Comparison of ENCODE assay signal across 8 cellular contexts in the genomic region with DNA sequence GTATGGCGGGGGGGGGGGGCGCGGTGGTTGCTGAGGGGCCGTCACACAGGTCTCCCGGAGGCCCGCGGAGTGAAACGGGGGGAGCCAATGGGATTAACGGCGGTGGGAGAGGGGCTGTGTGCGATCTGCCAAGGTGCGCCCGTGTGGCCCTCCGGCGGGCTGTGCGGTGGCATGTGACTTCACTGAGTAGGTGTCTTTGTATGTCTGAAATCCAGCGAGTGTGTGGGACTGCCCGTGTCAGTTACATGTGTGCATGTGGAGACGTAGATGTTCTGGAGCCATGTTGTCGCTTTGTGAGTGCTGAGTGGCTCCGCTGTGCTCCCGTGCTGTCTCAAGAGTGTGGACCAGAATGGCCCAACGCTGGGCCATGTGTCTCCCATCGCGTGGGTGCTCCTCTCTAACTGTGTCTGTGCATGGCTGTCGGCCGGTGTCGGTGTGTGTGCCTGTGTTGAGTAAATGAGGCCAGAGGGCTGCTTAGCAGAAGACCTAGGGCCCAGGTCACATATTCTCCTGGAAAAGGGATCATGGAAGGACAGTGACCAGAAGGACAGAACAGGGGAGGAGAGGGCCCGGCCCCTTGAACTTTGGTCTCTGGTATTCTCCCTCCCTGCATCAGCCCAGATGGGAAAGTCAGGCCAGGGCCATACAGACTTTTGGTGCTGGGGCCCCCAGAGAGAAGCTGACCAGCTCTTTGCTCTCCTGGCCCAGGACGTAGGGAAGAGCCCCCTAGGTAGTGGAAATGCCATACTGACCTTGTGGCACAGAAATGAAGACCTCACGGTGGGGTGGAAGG. TPM values are rescaled to one million over a fixed set of nuclear protein-coding genes. Genes with fewer than 3 reads are reported as not detected.
A peak's percentile ranks its signal among the peaks of the same experiment; 100 is the strongest.
DNase-seq lines count a peak whose midpoint lies in the region; ATAC-seq and TF ChIP-seq lines count a peak whose summit lies in the region.

No MANE protein-coding gene starts in this region.

- no peak for ATAC-seq in effector memory CD8-positive, alpha-beta T cell (replicated peaks)
- no peak for ATAC-seq in natural killer cell
- no peak for ATAC-seq in HG02798 (IDR thresholded peaks at IDR 0.05; ENCODE audit: poor library complexity, unreplicated experiment)
- no peak for ATAC-seq in HG03442 (IDR thresholded peaks at IDR 0.05; ENCODE audit: unreplicated experiment)

- peak overlapping the region; percentile 99 for H3K4me3 ChIP-seq in NT2/D1 (ENCODE audit: insufficient read length, low read depth)

- H3K9ac ChIP-seq in NT2/D1 (ENCODE audit: insufficient read length, low read depth), result peak overlapping the region; percentile 100

- H3K4me3 Mint-ChIP-seq in effector memory CD8-positive, alpha-beta T cell, result peak overlapping the region; percentile 88 to 91
- H3K4me3 Mint-ChIP-seq in natural killer cell, result peak overlapping the region; percentile 93

- intact Hi-C loops in natural killer cell (cut with micrococcal nuclease), result no loop called here

- peaks cover 4% of the 10 kb centered on the region for H3K27me3 ChIP-seq in NT2/D1 (ENCODE audit: insufficient read depth, insufficient read length)

- peaks cover 17 to 37% of the 10 kb centered on the region in 2 donors for H3K27me3 Mint-ChIP-seq in effector memory CD8-positive, alpha-beta T cell
- peaks cover 53 to 59% of the 10 kb centered on the region in 2 donors for H3K27me3 Mint-ChIP-seq in natural killer cell (ENCODE audit: low read depth in 2 of 2)

- DNase-seq in Daoy (ENCODE audit: low read depth) (peak; percentile 49), NT2/D1 (ENCODE audit: low read depth, low spot score) (no peak), natural killer cell (no peak), NCI-H345 treated with DMSO at 0.1 percent for 48 hours (lab: John Stamatoyannopoulos, UW; ENCODE audit: unreplicated experiment) (no peak), NCI-H1105 (lab: John Stamatoyannopoulos, UW) (no peak)
- DNase-seq in effector memory CD8-positive, alpha-beta T cell, result no peak

- peaks cover 48 to 50% of the 10 kb centered on the region in 2 donors for H3K4me1 Mint-ChIP-seq in effector memory CD8-positive, alpha-beta T cell (ENCODE audit: low read depth in 2 of 2)
- H3K4me1 Mint-ChIP-seq in natural killer cell, result peaks cover 32 to 34% of the 10 kb centered on the region in 2 donors

- peaks cover 33% of the 10 kb centered on the region for H3K4me1 ChIP-seq in NT2/D1 (ENCODE audit: insufficient read depth, insufficient read length)

- H3K9me3 Mint-ChIP-seq in effector memory CD8-positive, alpha-beta T cell, result no peaks in the 10 kb centered on the region
- H3K9me3 Mint-ChIP-seq in natural killer cell, result no peaks in the 10 kb centered on the region

- peaks cover 45% of the 10 kb centered on the region for H3K36me3 ChIP-seq in NT2/D1 (ENCODE audit: insufficient read depth, insufficient read length, low read length)

- TF ChIP-seq CTCF in natural killer cell (IDR thresholded peaks at IDR 0.05), result no peak

- H3K27ac Mint-ChIP-seq in effector memory CD8-positive, alpha-beta T cell, result peak overlapping the region in 1 of 2 donors; percentile 74
- peak overlapping the region in 1 of 2 donors; percentile 67 for H3K27ac Mint-ChIP-seq in natural killer cell

- peaks cover 17% of the 10 kb centered on the region for H3K36me3 Mint-ChIP-seq in effector memory CD8-positive, alpha-beta T cell (ENCODE audit: insufficient read depth)
- no peaks in the 10 kb centered on the region for H3K36me3 Mint-ChIP-seq in natural killer cell

- no peaks in the 10 kb centered on the region for H3K9me3 ChIP-seq in NT2/D1 (ENCODE audit: insufficient read depth, low read length)

RNA-seq across cellular contexts. Expression of gene PTMS, which starts 1.6 kb away (rescaled TPM):
- 196 and 217 TPM in 2 replicates for total RNA-seq in Daoy (2014; rRNA removed; shearing (Covaris generic))
- 10 to 100 TPM in 1 of 3 donors, 1 to 10 TPM in 2; 2.3 to 33.2 (median 2.8) TPM for total RNA-seq in natural killer cell

RNA-seq across cellular contexts. Expression of gene LAG3, which starts 4.5 kb away (rescaled TPM):
- 0.33 TPM in 1 of 2 replicates, not detected in the other for total RNA-seq in Daoy (2014; rRNA removed; shearing (Covaris generic))
- 1 to 10 TPM in 1 of 3 donors, under 1 TPM in 2; 0.36 to 7.6 (median 0.78) TPM for total RNA-seq in natural killer cell

RNA-seq across cellular contexts. Expression of gene MLF2, which starts 14.8 kb away (rescaled TPM):
- total RNA-seq in Daoy (2014; rRNA removed; shearing (Covaris generic)), result 226 and 233 TPM in 2 replicates
- total RNA-seq in natural killer cell, result 100 to 1,000 TPM; 114 to 117 (median 116) TPM

RNA-seq across cellular contexts. Expression of gene CD4, which starts 21.5 kb away (rescaled TPM):
- not detected in 2 replicates for total RNA-seq in Daoy (2014; rRNA removed; shearing (Covaris generic))
- 10 to 100 TPM in 1 of 3 donors, 1 to 10 TPM in 2; 8.5 to 10.1 (median 9.8) TPM for total RNA-seq in natural killer cell

RNA-seq across cellular contexts. Expression of gene COPS7A, which starts 43.9 kb away (rescaled TPM):
- total RNA-seq in Daoy (2014; rRNA removed; shearing (Covaris generic)), result 88.4 and 96.6 TPM in 2 replicates
- 10 to 100 TPM; 23.5 to 29.8 (median 28.9) TPM for total RNA-seq in natural killer cell
